Comparison of ENCODE assay signal across 1 cellular context in genomic region chr12:49060237-49061156, GRCh38.
A peak's percentile ranks its signal among the peaks of the same experiment; 100 is the strongest.
TF ChIP-seq lines count a peak whose summit lies in the region.

A gene with protein sequence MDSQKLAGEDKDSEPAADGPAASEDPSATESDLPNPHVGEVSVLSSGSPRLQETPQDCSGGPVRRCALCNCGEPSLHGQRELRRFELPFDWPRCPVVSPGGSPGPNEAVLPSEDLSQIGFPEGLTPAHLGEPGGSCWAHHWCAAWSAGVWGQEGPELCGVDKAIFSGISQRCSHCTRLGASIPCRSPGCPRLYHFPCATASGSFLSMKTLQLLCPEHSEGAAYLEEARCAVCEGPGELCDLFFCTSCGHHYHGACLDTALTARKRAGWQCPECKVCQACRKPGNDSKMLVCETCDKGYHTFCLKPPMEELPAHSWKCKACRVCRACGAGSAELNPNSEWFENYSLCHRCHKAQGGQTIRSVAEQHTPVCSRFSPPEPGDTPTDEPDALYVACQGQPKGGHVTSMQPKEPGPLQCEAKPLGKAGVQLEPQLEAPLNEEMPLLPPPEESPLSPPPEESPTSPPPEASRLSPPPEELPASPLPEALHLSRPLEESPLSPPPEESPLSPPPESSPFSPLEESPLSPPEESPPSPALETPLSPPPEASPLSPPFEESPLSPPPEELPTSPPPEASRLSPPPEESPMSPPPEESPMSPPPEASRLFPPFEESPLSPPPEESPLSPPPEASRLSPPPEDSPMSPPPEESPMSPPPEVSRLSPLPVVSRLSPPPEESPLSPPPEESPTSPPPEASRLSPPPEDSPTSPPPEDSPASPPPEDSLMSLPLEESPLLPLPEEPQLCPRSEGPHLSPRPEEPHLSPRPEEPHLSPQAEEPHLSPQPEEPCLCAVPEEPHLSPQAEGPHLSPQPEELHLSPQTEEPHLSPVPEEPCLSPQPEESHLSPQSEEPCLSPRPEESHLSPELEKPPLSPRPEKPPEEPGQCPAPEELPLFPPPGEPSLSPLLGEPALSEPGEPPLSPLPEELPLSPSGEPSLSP (N-terminal part only) (minus strand): TSS chr12:49060794. CDS start chr12:49055324, 5,470 bp downstream.

TF ChIP-seq in K562, 482 proteins besides CTCF, POLR2A, EP300 and RAD21 (continued from another document and continues in another):
- TF ChIP-seq E2F8 (IDR thresholded peaks at IDR 0.05; ENCODE audit: low read depth, partially characterized antibody) (peak; percentile 83), PTTG1 (tag; IDR thresholded peaks at IDR 0.05; ENCODE audit: low read depth) (no peak), MITF (IDR thresholded peaks at IDR 0.05) (peak; percentile 43), CBFA2T3 (IDR thresholded peaks at IDR 0.05) (peak; percentile 35; the same call in 1 of the 2 replicates), PHB2 (IDR thresholded peaks at IDR 0.05; ENCODE audit: low read depth) (no peak), PHTF2 (CRISPR knock-in tag; IDR thresholded peaks at IDR 0.05) (0 out of 2 replicates have a peak, but pooled peaks have one; percentile 63), CREB3 (tag; conservative IDR thresholded peaks at IDR 0.05; ENCODE audit: low read depth) (no peak), ZNF239 (CRISPR knock-in tag; IDR thresholded peaks at IDR 0.05) (no peak), MTA1 (IDR thresholded peaks at IDR 0.05; ENCODE audit: borderline replicate concordance) (peak; percentile 62; the same call in 1 of the 2 replicates), CHD7 (IDR thresholded peaks at IDR 0.05; ENCODE audit: low read depth, low read length) (no peak), ZNF3 (CRISPR knock-in tag; IDR thresholded peaks at IDR 0.05) (no peak), HMG20A (CRISPR knock-in tag; conservative IDR thresholded peaks at IDR 0.05) (no peak), HINFP (tag; conservative IDR thresholded peaks at IDR 0.05; ENCODE audit: low read depth) (no peak), EWSR1 (IDR thresholded peaks at IDR 0.05; ENCODE audit: borderline replicate concordance, low read depth, partially characterized antibody) (no peak), ZNF75A (CRISPR knock-in tag; IDR thresholded peaks at IDR 0.05) (no peak), ILF3 (IDR thresholded peaks at IDR 0.05; ENCODE audit: borderline replicate concordance) (no peak), ZNF165 (CRISPR knock-in tag; IDR thresholded peaks at IDR 0.05; ENCODE audit: borderline replicate concordance) (no peak), POU5F1 (IDR thresholded peaks at IDR 0.05; ENCODE audit: borderline replicate concordance, low read depth, low read length, partially characterized antibody) (no peak), CHD2 (IDR thresholded peaks at IDR 0.05; ENCODE audit: low read depth, low read length) (peak; percentile 94), ZNF121 (CRISPR knock-in tag; conservative IDR thresholded peaks at IDR 0.05) (0 out of 2 replicates have a peak, but pooled peaks have one; percentile 19), CREB3L1 (IDR thresholded peaks at IDR 0.05; ENCODE audit: borderline replicate concordance, low read depth) (peak; percentile 93), CCAR2 (IDR thresholded peaks at IDR 0.05; ENCODE audit: low read depth, low read length) (no peak), PHF8 (IDR thresholded peaks at IDR 0.05; ENCODE audit: borderline replicate concordance, low read length) (peak; percentile 78), NONO (IDR thresholded peaks at IDR 0.05; ENCODE audit: low read depth in 2 of 2, low read length in 1 of 2) (peak in 1 of 2 experiments; percentile 84; a peak in 2 of 4 replicates), MAZ (CRISPR knock-in tag; conservative IDR thresholded peaks at IDR 0.05 in 1 of 2, IDR thresholded peaks at IDR 0.05 in 1 of 2) (peak; percentile 98 to 99)
- TF ChIP-seq, protein P1, sequence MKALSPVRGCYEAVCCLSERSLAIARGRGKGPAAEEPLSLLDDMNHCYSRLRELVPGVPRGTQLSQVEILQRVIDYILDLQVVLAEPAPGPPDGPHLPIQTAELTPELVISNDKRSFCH (CRISPR knock-in tag; IDR thresholded peaks at IDR 0.05): no peak
- TF ChIP-seq, protein P1 (tag; IDR thresholded peaks at IDR 0.05): peak; percentile 69; the same call in 1 of the 2 replicates
